In the genomic region with DNA sequence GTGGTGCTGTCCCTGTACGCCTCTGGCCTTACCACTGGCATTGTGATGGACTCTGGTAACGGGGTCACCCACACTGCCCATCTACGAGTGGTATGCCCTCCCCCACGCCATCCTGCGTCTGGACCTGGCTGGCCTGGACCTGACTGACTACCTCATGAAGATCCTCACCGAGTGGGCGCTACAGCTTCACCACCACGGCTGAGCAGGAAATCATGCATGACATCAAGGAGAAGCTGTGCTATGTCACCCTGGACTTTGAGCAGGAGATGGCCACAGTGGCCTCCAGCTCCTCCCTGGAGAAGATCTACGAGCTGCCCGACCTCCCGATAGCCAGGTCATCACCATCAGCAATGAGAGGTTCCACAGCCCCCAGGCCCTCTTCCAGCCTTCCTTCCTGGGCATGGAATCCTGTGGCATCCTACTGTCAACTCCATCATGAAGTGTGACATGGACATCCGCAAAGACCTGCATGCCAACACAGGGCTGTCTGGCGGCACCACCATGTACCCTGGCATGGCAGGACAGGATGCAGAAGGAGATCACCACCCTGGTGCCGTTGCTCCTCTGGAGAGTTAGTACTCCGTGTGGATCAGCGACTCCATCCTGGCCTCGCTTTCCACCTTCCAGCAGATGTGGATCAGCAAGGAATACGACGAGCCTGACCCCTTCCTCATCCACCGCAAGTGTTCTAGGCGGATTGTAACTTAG, we compare ENCODE assay signal across 22 cellular contexts.
DNase-seq lines count a peak whose midpoint lies in the region; ATAC-seq, FAIRE-seq and TF ChIP-seq lines count a peak whose summit lies in the region.
"Had no signal": no experiment of that assay in that cellular context is flagged by ENCODE, and none has a peak within 500 bp of the region (broad histone marks: within the 10 kb centered on the region; RNA-seq: fewer than 3 reads in every experiment).

No MANE protein-coding gene starts in this region.

- no peaks in the 10 kb centered on the region for H4K20me1 ChIP-seq in osteoblast (ENCODE audit: insufficient read depth, low read length)

- no peaks in the 10 kb centered on the region for H3K27me3 ChIP-seq in gastroesophageal sphincter
- no peaks in the 10 kb centered on the region for H3K27me3 ChIP-seq in osteoblast (ENCODE audit: insufficient read depth, low read length)

- 91 to 97% methylated on average over 4 of the region's 21 CpGs for WGBS in gastroesophageal sphincter (ENCODE audit: low coverage in 1 of 2), 2 donors

- H3K9me3 ChIP-seq in gastroesophageal sphincter (no peaks in the 10 kb centered on the region), osteoblast (ENCODE audit: low read depth, low read length) (no peaks in the 10 kb centered on the region)

- H3K4me3 Mint-ChIP-seq in glutamatergic neuron (ENCODE audit: unreplicated experiment): no peak overlapping the region
- H3K4me3 Mint-ChIP-seq: CD14-positive monocyte; CD8-positive, alpha-beta T cell; IgD-negative memory B cell had no signal

- H3K4me2 ChIP-seq in osteoblast (ENCODE audit: insufficient read depth, low read length): no peak overlapping the region

- no peak overlapping the region for H3K27ac ChIP-seq in gastroesophageal sphincter
- H3K27ac ChIP-seq in osteoblast (ENCODE audit: low read depth, low read length): no peak overlapping the region
- H3K27ac ChIP-seq: 22Rv1, HL-60 had no signal

- TF ChIP-seq POLR2A in gastroesophageal sphincter (IDR thresholded peaks at IDR 0.05) (no peak), GM12891 (IDR thresholded peaks at IDR 0.05; ENCODE audit: low read depth, low read length) (no peak)

- H3K4me1 ChIP-seq in gastroesophageal sphincter (no peaks in the 10 kb centered on the region), osteoblast (ENCODE audit: insufficient read depth, low read length) (peaks cover 14% of the 10 kb centered on the region)

- peak; percentile 67 for DNase-seq in cardiac septum (ENCODE audit: low spot score)
- DNase-seq in left ventricle myocardium superior: no peak
- DNase-seq in osteoblast (ENCODE audit: insufficient read length, low spot score, missing footprints): no peak
- DNase-seq in glutamatergic neuron: no peak
- no peak for DNase-seq in GM12891 (ENCODE audit: insufficient read length, low spot score)
- DNase-seq in KBM-7: no peak
- DNase-seq: CD8-positive, alpha-beta T cell; COR-L47; DMS153; DMS79 treated with DMSO at 0.1 percent for 48 hours; EL; GM23248 had no signal

- in situ Hi-C loops in KBM-7 (cut with MboI; ENCODE audit: low pct_unique_long_range_greater_than_20kb, low sequenced_read_pairs): no loop called here

- H3K36me3 Mint-ChIP-seq in glutamatergic neuron (ENCODE audit: unreplicated experiment): no peaks in the 10 kb centered on the region
- H3K36me3 Mint-ChIP-seq: CD14-positive monocyte; CD8-positive, alpha-beta T cell; IgD-negative memory B cell had no signal

- H3K36me3 ChIP-seq in gastroesophageal sphincter: no peaks in the 10 kb centered on the region
- H3K36me3 ChIP-seq in osteoblast (ENCODE audit: insufficient read depth, low read length): no peaks in the 10 kb centered on the region

- no peaks in the 10 kb centered on the region for H3K79me2 ChIP-seq in osteoblast (ENCODE audit: insufficient read depth, low read length)

- H3K4me1 Mint-ChIP-seq in glutamatergic neuron (ENCODE audit: low read depth, unreplicated experiment): no peaks in the 10 kb centered on the region
- H3K4me1 Mint-ChIP-seq: CD14-positive monocyte, IgD-negative memory B cell had no signal

- intact Hi-C loops in cardiac septum (cut with DNase I) (no loop called here), left ventricle myocardium superior (cut with micrococcal nuclease) (no loop called here)

- peak overlapping the region; percentile 4 for H2AFZ ChIP-seq in osteoblast (ENCODE audit: low read length)
- H2AFZ ChIP-seq: GM23248 had no signal

- H3K27me3 Mint-ChIP-seq in glutamatergic neuron (ENCODE audit: unreplicated experiment): no peaks in the 10 kb centered on the region

- H3K27ac Mint-ChIP-seq in glutamatergic neuron (ENCODE audit: unreplicated experiment): no peak overlapping the region
- H3K27ac Mint-ChIP-seq: CD14-positive monocyte; CD8-positive, alpha-beta T cell; IgD-negative memory B cell had no signal

- no peak for FAIRE-seq in GM12891 (lab: Jason Lieb, UNC)
- FAIRE-seq: D721Med, G401.6, H54 had no signal

- no peak for ATAC-seq in left ventricle myocardium superior
- peak; percentile 25 for ATAC-seq in gastroesophageal sphincter
- no peak for ATAC-seq in GM19351 (IDR thresholded peaks at IDR 0.05; ENCODE audit: unreplicated experiment)
- ATAC-seq: CD8-positive, alpha-beta T cell; HCT116 had no signal

- TF ChIP-seq CTCF in gastroesophageal sphincter (IDR thresholded peaks at IDR 0.05) (no peak), osteoblast (IDR thresholded peaks at IDR 0.05; ENCODE audit: extremely low read depth, low read depth, low read length) (no peak), glutamatergic neuron (IDR thresholded peaks at IDR 0.05; ENCODE audit: partially characterized antibody, unreplicated experiment) (no peak)

- no peak for TF ChIP-seq EP300 in gastroesophageal sphincter (IDR thresholded peaks at IDR 0.05)

- no peak overlapping the region for H3K4me3 ChIP-seq in gastroesophageal sphincter
- no peak overlapping the region for H3K4me3 ChIP-seq in osteoblast (ENCODE audit: insufficient read depth, low read length)
- H3K4me3 ChIP-seq: GM23248 had no signal

- H3K9me3 Mint-ChIP-seq in glutamatergic neuron (ENCODE audit: unreplicated experiment): no peaks in the 10 kb centered on the region
- H3K9me3 Mint-ChIP-seq: CD8-positive, alpha-beta T cell had no signal

TF ChIP-seq in GM12891, 5 proteins besides CTCF, POLR2A, EP300 and RAD21:
- TF ChIP-seq POLR2AphosphoS5 (IDR thresholded peaks at IDR 0.05; ENCODE audit: low read depth, low read length) (no peak), TAF1 (IDR thresholded peaks at IDR 0.05; ENCODE audit: low read depth, low read length) (no peak), PAX5 (IDR thresholded peaks at IDR 0.05; ENCODE audit: insufficient read depth, low read length, severe bottlenecking) (no peak), POU2F2 (IDR thresholded peaks at IDR 0.05; ENCODE audit: low read depth, low read length) (no peak)
TF ChIP-seq in GM12891: peak in this region for 0.
